In the genomic region with DNA sequence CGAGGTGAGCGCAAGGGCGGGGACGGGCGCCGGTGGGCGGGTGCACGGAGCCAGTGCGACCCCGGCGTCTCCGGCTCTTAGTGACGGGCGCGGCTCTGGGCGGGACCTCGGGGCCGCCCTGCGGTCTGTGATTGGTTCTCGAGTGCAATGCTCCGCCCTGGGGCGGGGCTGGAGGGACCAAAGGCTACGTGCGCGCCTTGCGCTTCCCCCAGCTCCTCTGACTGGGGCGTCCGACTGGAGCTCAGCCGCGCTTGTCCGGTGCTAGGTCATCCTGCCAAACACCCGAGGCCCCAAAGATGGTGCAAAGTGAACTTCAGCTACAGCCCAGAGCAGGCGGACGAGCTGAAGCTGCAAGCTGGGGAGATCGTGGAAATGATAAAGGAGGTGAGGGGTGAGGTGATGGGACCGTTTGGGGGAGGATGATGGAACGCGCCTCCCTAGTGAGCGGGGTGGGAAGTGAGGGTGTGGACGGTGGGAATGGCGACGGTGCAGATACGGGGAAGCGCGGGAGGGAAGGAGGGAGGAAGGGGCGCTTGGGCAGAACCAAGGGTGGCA, we compare ENCODE assay signal across 1 cellular context.
A peak's percentile ranks its signal among the peaks of the same experiment; 100 is the strongest.
TF ChIP-seq lines count a peak whose summit lies in the region.

No MANE protein-coding gene starts in this region.

TF ChIP-seq in HepG2, 621 proteins besides CTCF, POLR2A, EP300 and RAD21 (continued from another document):
- TF ChIP-seq SKIL (CRISPR knock-in tag; IDR thresholded peaks at IDR 0.05; ENCODE audit: borderline replicate concordance) (no peak), ZNF281 (CRISPR knock-in tag; IDR thresholded peaks at IDR 0.05; ENCODE audit: borderline replicate concordance) (peak; percentile 36; the same call in 1 of the 2 replicates), AKNA (CRISPR knock-in tag; IDR thresholded peaks at IDR 0.05; ENCODE audit: borderline replicate concordance) (no peak), MAFK (conservative IDR thresholded peaks at IDR 0.05 in 1 of 2, IDR thresholded peaks at IDR 0.05 in 1 of 2; ENCODE audit: low read length in 2 of 2) (no peak), GZF1 (CRISPR knock-in tag; IDR thresholded peaks at IDR 0.05) (no peak), NR2F1 (CRISPR knock-in tag; IDR thresholded peaks at IDR 0.05) (no peak), ZNF556 (CRISPR knock-in tag; IDR thresholded peaks at IDR 0.05; ENCODE audit: borderline replicate concordance) (peak; percentile 37; the same call in 1 of the 2 replicates), ZNF879 (CRISPR knock-in tag; IDR thresholded peaks at IDR 0.05) (no peak), ZBTB37 (CRISPR knock-in tag; IDR thresholded peaks at IDR 0.05) (no peak)
- TF ChIP-seq, protein P1, sequence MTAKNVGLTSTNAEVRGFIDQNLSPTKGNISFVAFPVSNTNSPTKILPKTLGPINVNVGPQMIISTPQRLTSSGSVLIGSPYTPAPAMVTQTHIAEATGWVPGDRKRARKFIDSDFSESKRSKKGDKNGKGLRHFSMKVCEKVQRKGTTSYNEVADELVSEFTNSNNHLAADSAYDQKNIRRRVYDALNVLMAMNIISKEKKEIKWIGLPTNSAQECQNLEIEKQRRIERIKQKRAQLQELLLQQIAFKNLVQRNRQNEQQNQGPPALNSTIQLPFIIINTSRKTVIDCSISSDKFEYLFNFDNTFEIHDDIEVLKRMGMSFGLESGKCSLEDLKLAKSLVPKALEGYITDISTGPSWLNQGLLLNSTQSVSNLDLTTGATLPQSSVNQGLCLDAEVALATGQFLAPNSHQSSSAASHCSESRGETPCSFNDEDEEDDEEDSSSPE (CRISPR knock-in tag; IDR thresholded peaks at IDR 0.05), result 0 out of 2 replicates have a peak, but pooled peaks have one; percentile 55
- TF ChIP-seq, protein P2, sequence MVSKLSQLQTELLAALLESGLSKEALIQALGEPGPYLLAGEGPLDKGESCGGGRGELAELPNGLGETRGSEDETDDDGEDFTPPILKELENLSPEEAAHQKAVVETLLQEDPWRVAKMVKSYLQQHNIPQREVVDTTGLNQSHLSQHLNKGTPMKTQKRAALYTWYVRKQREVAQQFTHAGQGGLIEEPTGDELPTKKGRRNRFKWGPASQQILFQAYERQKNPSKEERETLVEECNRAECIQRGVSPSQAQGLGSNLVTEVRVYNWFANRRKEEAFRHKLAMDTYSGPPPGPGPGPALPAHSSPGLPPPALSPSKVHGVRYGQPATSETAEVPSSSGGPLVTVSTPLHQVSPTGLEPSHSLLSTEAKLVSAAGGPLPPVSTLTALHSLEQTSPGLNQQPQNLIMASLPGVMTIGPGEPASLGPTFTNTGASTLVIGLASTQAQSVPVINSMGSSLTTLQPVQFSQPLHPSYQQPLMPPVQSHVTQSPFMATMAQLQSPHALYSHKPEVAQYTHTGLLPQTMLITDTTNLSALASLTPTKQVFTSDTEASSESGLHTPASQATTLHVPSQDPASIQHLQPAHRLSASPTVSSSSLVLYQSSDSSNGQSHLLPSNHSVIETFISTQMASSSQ (IDR thresholded peaks at IDR 0.05; ENCODE audit: low read depth), result no peak
- TF ChIP-seq, protein P2 (CRISPR knock-in tag; IDR thresholded peaks at IDR 0.05; ENCODE audit: borderline replicate concordance), result no peak
